Comparison of ENCODE assay signal across 8 cellular contexts in genomic region chr4:118865091-118865708, GRCh38. TPM values are rescaled to one million over a fixed set of nuclear protein-coding genes. Genes with fewer than 3 reads are reported as not detected.
A peak's percentile ranks its signal among the peaks of the same experiment; 100 is the strongest.
DNase-seq lines count a peak whose midpoint lies in the region; ATAC-seq and TF ChIP-seq lines count a peak whose summit lies in the region.

No MANE protein-coding gene starts in this region.

- intact Hi-C loops in CD14-positive monocyte (cut with micrococcal nuclease) = no loop called here

- no peaks in the 10 kb centered on the region for H3K27me3 Mint-ChIP-seq in CD14-positive monocyte (ENCODE audit: low read depth in 3 of 3)
- H3K27me3 Mint-ChIP-seq in activated T-cell treated with anti-CD3 and anti-CD28 coated beads, Interleukin-2, amount 50 U/mL, for 24 hours = no peaks in the 10 kb centered on the region

- DNase-seq in CD14-positive monocyte (ENCODE audit: low spot score) (no peak), NCI-H460 (ENCODE audit: extremely low read depth, low read depth) (peak; percentile 43), astrocyte of the hippocampus (ENCODE audit: low read depth, low spot score) (peak; percentile 65), iPS DF 4.7 (ENCODE audit: extremely low read depth, low spot score) (peak; percentile 75), superior temporal gyrus (ENCODE audit: extremely low spot score) (peak; percentile 56)
- DNase-seq in activated T-cell treated with anti-CD3 and anti-CD28 coated beads, Interleukin-2, amount 50 U/mL, for 24 hours = no peak

- H3K9me3 Mint-ChIP-seq in CD14-positive monocyte = peaks cover 0 to 6% (median 0%) of the 10 kb centered on the region in 7 donors
- H3K9me3 Mint-ChIP-seq in activated T-cell treated with anti-CD3 and anti-CD28 coated beads, Interleukin-2, amount 50 U/mL, for 24 hours = no peaks in the 10 kb centered on the region

- H3K36me3 Mint-ChIP-seq in CD14-positive monocyte = no peaks in the 10 kb centered on the region
- H3K36me3 Mint-ChIP-seq in activated T-cell treated with anti-CD3 and anti-CD28 coated beads, Interleukin-2, amount 50 U/mL, for 24 hours (ENCODE audit: low read depth) = no peaks in the 10 kb centered on the region

- peaks cover 11% of the 10 kb centered on the region for H3K4me1 Mint-ChIP-seq in CD14-positive monocyte
- H3K4me1 Mint-ChIP-seq in activated T-cell treated with anti-CD3 and anti-CD28 coated beads, Interleukin-2, amount 50 U/mL, for 24 hours (ENCODE audit: low read depth) = peaks cover 12% of the 10 kb centered on the region

- peak; percentile 88 for ATAC-seq in GM18861 (IDR thresholded peaks at IDR 0.05; ENCODE audit: unreplicated experiment)
- ATAC-seq in HG03354 (IDR thresholded peaks at IDR 0.05; ENCODE audit: poor library complexity, severe bottlenecking, unreplicated experiment) = peak; percentile 76

- no peak overlapping the region for H3K4me3 Mint-ChIP-seq in CD14-positive monocyte
- no peak overlapping the region for H3K4me3 Mint-ChIP-seq in activated T-cell treated with anti-CD3 and anti-CD28 coated beads, Interleukin-2, amount 50 U/mL, for 24 hours

- H3K27ac Mint-ChIP-seq in CD14-positive monocyte = no peak overlapping the region
- H3K27ac Mint-ChIP-seq in activated T-cell treated with anti-CD3 and anti-CD28 coated beads, Interleukin-2, amount 50 U/mL, for 24 hours = no peak overlapping the region

- peak; percentile 55 for TF ChIP-seq CTCF in CD14-positive monocyte (IDR thresholded peaks at IDR 0.05)

RNA-seq across cellular contexts. Expression of gene SYNPO2, which starts 23.5 kb away (rescaled TPM):
- not detected for polyA plus RNA-seq in CD14-positive monocyte
- 1.2 and 1.4 TPM in 2 replicates for total RNA-seq in NCI-H460 (2014; rRNA removed; shearing (Covaris generic))
- polyA plus RNA-seq in NCI-H460 (2014; cell fraction: nucleus; rRNA removed) = 2.4 and 3.0 TPM in 2 replicates

RNA-seq across cellular contexts. Expression of gene SEC24D, which starts 29.3 kb away (rescaled TPM):
- 10 to 100 TPM; 22.6 to 31.3 TPM for polyA plus RNA-seq in CD14-positive monocyte
- 25.6 and 25.8 TPM in 2 replicates for total RNA-seq in NCI-H460 (2014; rRNA removed; shearing (Covaris generic))
- 7.8 and 16.1 TPM in 2 replicates for polyA plus RNA-seq in NCI-H460 (2014; cell fraction: nucleus; rRNA removed)

Comparison
In these comparisons a context has a peak if more than half of its experiments do, and no peak if none do; other contexts are left out.
1. DNase-seq: peak in NCI-H460 (single experiment), astrocyte of the hippocampus (single experiment), iPS DF 4.7 (single experiment) and superior temporal gyrus (single experiment); none in CD14-positive monocyte (single experiment) and activated T-cell treated with anti-CD3 and anti-CD28 coated beads, Interleukin-2, amount 50 U/mL, for 24 hours (single experiment).